13 cellular contexts compared by ENCODE assay signal in genomic region chr17:28734712-28735241, GRCh38.
"Had no signal": no experiment of that assay in that cellular context is flagged by ENCODE, and none has a peak within 500 bp of the region (broad histone marks: within the 10 kb centered on the region; RNA-seq: fewer than 3 reads in every experiment).

No MANE protein-coding gene starts in this region.

- ATAC-seq: activated CD4-positive, CD25-positive, alpha-beta regulatory T cell treated with anti-CD3 and anti-CD28 coated beads, Interleukin-2, amount 50 U/mL, for 24 hours; naive thymus-derived CD4-positive, alpha-beta T cell had no signal

- H3K27me3 ChIP-seq: adrenal gland, colonic mucosa, right atrium auricular region, suprapubic skin, upper lobe of left lung had no signal

- H3K36me3 ChIP-seq: adrenal gland, colonic mucosa, right atrium auricular region, suprapubic skin, upper lobe of left lung had no signal

- H3K27ac ChIP-seq: adrenal gland, colonic mucosa, right atrium auricular region, suprapubic skin, upper lobe of left lung had no signal

- H3K27me3 Mint-ChIP-seq: activated naive CD4-positive, alpha-beta T cell treated with anti-CD3 and anti-CD28 coated beads, Interleukin-2, amount 10 ng/mL, durations not matched to agents 7 days and 5 days; naive thymus-derived CD4-positive, alpha-beta T cell; stimulated activated naive CD8-positive, alpha-beta T cell treated with anti-CD3 and anti-CD28 coated beads, Interleukin-15, Interleukin-2, amounts not matched to agents 100 ng/mL and 50 ng/mL, for 24 hours had no signal

- H3K4me1 ChIP-seq: adrenal gland, colonic mucosa, right atrium auricular region, upper lobe of left lung had no signal

- H3K4me3 Mint-ChIP-seq: activated naive CD4-positive, alpha-beta T cell treated with anti-CD3 and anti-CD28 coated beads, Interleukin-2, amount 10 ng/mL, durations not matched to agents 7 days and 5 days; naive thymus-derived CD4-positive, alpha-beta T cell; stimulated activated naive CD8-positive, alpha-beta T cell treated with anti-CD3 and anti-CD28 coated beads, Interleukin-15, Interleukin-2, amounts not matched to agents 100 ng/mL and 50 ng/mL, for 24 hours had no signal

- H3K4me3 ChIP-seq: adrenal gland, colonic mucosa, right atrium auricular region, suprapubic skin, upper lobe of left lung had no signal

- H3K9me3 Mint-ChIP-seq: stimulated activated naive CD8-positive, alpha-beta T cell treated with anti-CD3 and anti-CD28 coated beads, Interleukin-15, Interleukin-2, amounts not matched to agents 100 ng/mL and 50 ng/mL, for 24 hours had no signal

- H3K27ac Mint-ChIP-seq: activated naive CD4-positive, alpha-beta T cell treated with anti-CD3 and anti-CD28 coated beads, Interleukin-2, amount 10 ng/mL, durations not matched to agents 7 days and 5 days; naive thymus-derived CD4-positive, alpha-beta T cell; stimulated activated naive CD8-positive, alpha-beta T cell treated with anti-CD3 and anti-CD28 coated beads, Interleukin-15, Interleukin-2, amounts not matched to agents 100 ng/mL and 50 ng/mL, for 24 hours had no signal

- DNase-seq: activated naive CD4-positive, alpha-beta T cell treated with anti-CD3 and anti-CD28 coated beads, Interleukin-2, amount 10 ng/mL, durations not matched to agents 7 days and 5 days; activated T-cell treated with anti-CD3 and anti-CD28 coated beads, Interleukin-2, amount 50 U/mL, for 1 hour; adrenal gland; caudate nucleus; colonic mucosa; naive thymus-derived CD4-positive, alpha-beta T cell; nucleus accumbens; stimulated activated CD4-positive, alpha-beta T cell treated with anti-CD3 and anti-CD28 coated beads, Interleukin-4, amount 100 ng/mL, for 24 hours; upper lobe of left lung had no signal

- H3K9me3 ChIP-seq: adrenal gland, colonic mucosa, right atrium auricular region, suprapubic skin, upper lobe of left lung had no signal
